12 cellular contexts compared by ENCODE assay signal in the genomic region with DNA sequence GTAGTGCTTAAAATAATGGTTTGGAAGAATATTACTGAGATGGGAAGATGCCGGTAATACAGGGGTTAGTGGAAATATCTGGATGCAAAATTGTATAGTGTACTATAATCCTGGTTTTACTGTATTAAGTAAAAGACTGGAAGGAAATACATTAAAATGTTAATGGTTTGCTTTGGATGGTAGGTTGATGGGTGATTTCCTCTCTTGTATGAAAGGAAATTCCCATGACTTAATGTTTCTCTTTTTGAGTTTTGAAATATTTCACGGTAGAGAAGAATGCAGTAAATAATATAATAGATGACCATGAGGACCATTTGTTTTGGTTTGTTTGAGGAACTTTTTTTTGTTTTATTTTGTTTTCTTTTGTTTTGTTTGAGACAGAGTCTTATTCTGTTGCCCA.
"Had no signal": no experiment of that assay in that cellular context is flagged by ENCODE, and none has a peak within 500 bp of the region (broad histone marks: within the 10 kb centered on the region; RNA-seq: fewer than 3 reads in every experiment).

No MANE protein-coding gene starts in this region.

- H3K4me3 ChIP-seq: adrenal gland, body of pancreas, dorsolateral prefrontal cortex had no signal

- ATAC-seq: body of pancreas, foreskin keratinocyte had no signal

- H3K27me3 ChIP-seq: adrenal gland, body of pancreas, dorsolateral prefrontal cortex had no signal

- H3K4me1 ChIP-seq: body of pancreas, foreskin keratinocyte had no signal

- H3K27ac ChIP-seq: adrenal gland, body of pancreas, foreskin keratinocyte had no signal

- H3K36me3 ChIP-seq: adrenal gland had no signal

- DNase-seq: activated CD4-positive, alpha-beta T cell treated with anti-CD3 and anti-CD28 coated beads, Interleukin-2, amount 10 ng/mL, durations not matched to agents 7 days and 5 days; activated CD4-positive, CD25-positive, alpha-beta regulatory T cell; activated CD8-positive, alpha-beta memory T cell treated with anti-CD3 and anti-CD28 coated beads for 24 hours; activated naive CD4-positive, alpha-beta T cell treated with anti-CD3 and anti-CD28 coated beads, Interleukin-2, amount 50 U/mL, for 16 hours; adrenal gland; body of pancreas; dorsolateral prefrontal cortex; foreskin keratinocyte; kidney; mammary epithelial cell; SHP77 treated with DMSO at 0.1 percent for 48 hours; stimulated activated CD4-positive, alpha-beta T cell treated with anti-CD3 and anti-CD28 coated beads, Interleukin-4, amount 100 ng/mL, for 4 hours had no signal

- H3K9me3 ChIP-seq: adrenal gland, body of pancreas had no signal

- FAIRE-seq: kidney had no signal
